1 cellular context compared by ENCODE assay signal in the genomic region with DNA sequence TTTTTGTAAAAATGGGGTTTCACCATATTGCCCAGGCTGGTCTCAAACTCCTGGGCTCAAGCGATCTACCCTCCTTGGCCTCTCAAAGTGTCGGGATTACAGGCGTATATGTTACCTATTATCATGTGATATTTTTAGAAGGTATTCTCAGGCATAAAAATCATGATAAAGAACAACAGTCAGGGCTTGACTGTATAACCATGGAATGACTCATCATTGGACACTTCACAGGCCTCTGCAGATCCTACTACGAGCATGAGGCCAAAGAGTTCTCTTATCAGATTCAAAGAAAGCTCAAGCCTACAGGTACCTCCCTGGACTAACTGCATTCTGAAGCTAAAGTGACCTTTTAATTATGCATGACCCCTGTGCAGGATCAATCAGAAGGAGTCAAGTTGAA.
A peak's percentile ranks its signal among the peaks of the same experiment; 100 is the strongest.
TF ChIP-seq lines count a peak whose summit lies in the region.

No MANE protein-coding gene starts in this region.

TF ChIP-seq in endothelial cell of umbilical vein, 7 proteins besides CTCF, POLR2A, EP300 and RAD21:
- TF ChIP-seq MYC (IDR thresholded peaks at IDR 0.05; ENCODE audit: low read depth, low read length) (no peak), FOS (IDR thresholded peaks at IDR 0.05; ENCODE audit: borderline replicate concordance, insufficient read depth, low read length) (peak; percentile 32), JUN (IDR thresholded peaks at IDR 0.05; ENCODE audit: borderline replicate concordance, insufficient read depth, insufficient read length, low read depth) (no peak)
TF ChIP-seq in endothelial cell of umbilical vein: peak in this region for 1.
